ENCODE assay signal across 8 cellular contexts in the genomic region with DNA sequence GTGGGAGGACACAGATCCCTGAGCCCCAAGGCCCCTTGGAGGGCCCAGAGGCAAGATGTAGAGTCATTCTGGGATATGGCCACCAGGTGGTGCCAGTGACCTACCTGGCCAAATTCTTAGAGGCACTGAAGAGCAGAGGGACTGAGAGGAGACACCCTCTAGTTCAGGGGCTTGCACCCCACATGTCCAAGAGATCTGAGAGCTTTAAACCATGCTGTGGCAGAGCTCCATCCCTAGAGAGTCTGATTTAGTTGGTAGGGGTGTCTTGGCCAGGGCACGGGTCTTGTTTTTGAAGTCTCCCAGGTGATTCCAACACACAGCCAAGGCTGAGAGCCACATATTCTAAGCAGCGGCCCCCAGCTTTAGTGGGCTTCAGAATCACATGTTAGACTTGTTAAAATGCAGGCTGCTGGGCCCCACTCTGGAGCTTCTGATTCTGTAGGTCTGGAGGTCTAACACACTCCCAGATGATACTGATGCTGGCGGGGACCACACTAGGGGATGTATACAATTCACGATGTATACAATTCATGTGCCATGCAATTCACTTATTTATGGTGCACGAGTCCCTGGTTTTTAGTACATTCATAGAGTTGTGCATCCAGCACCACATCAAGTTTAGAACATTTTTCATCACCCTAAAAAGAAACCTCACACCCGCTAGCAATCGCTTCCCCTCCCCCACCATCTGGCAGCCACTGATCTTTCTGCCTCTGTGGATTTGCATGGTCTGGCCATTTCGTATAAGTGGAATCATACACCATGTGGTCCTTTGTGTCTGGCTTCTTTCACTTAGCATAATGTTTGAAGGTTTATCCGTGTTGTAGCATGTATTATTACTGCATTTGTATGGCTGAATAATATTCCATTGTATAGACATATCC. TPM values are rescaled to one million over a fixed set of nuclear protein-coding genes. Genes with fewer than 3 reads are reported as not detected.
DNase-seq lines count a peak whose midpoint lies in the region; ATAC-seq, FAIRE-seq and TF ChIP-seq lines count a peak whose summit lies in the region.

No MANE protein-coding gene starts in this region.

- no peak overlapping the region for H3K4me3 Mint-ChIP-seq in activated T-cell treated with anti-CD3 and anti-CD28 coated beads, Interleukin-2, amount 50 U/mL, for 4 hours

- H4K20me1 ChIP-seq in PC-3 (ENCODE audit: low read length), result no peaks in the 10 kb centered on the region

- H3K27me3 ChIP-seq in PC-3 (ENCODE audit: low read length) (no peaks in the 10 kb centered on the region), neutrophil (no peaks in the 10 kb centered on the region), testis (no peaks in the 10 kb centered on the region)

- H3K36me3 ChIP-seq in PC-3 (ENCODE audit: low read depth, low read length) (no peaks in the 10 kb centered on the region), neutrophil (no peaks in the 10 kb centered on the region), testis (ENCODE audit: low read depth, missing control alignments) (no peaks in the 10 kb centered on the region)

- H2AFZ ChIP-seq in PC-3 (ENCODE audit: low read length), result no peak overlapping the region

- ATAC-seq in HG03175 (IDR thresholded peaks at IDR 0.05; ENCODE audit: unreplicated experiment), result peak; percentile 64
- peak; percentile 95 for ATAC-seq in PC-3
- ATAC-seq in activated T-cell treated with anti-CD3 and anti-CD28 coated beads, Interleukin-2, amount 50 U/mL, for 4 hours, result peak; percentile 89 to 92
- ATAC-seq in HG03565 (IDR thresholded peaks at IDR 0.05; ENCODE audit: unreplicated experiment), result no peak

- no peaks in the 10 kb centered on the region for H3K36me3 Mint-ChIP-seq in activated T-cell treated with anti-CD3 and anti-CD28 coated beads, Interleukin-2, amount 50 U/mL, for 4 hours (ENCODE audit: insufficient read depth)

- POLR2A ChIA-PET in PC-3 (lab: Charles Lee; ENCODE audit: unreplicated experiment), result no interaction called here

- H3K27ac ChIP-seq in PC-3 (ENCODE audit: low read length) (no peak overlapping the region), neutrophil (no peak overlapping the region), testis (no peak overlapping the region)

- H3K4me1 ChIP-seq in PC-3 (ENCODE audit: insufficient read depth, low read length) (no peaks in the 10 kb centered on the region), neutrophil (ENCODE audit: control insufficient read depth in 1 of 2, insufficient read depth in 1 of 2, low read depth in 1 of 2, low read length in 1 of 2) (no peaks in the 10 kb centered on the region), testis (peaks cover 4% of the 10 kb centered on the region)

- H3K9me3 Mint-ChIP-seq in activated T-cell treated with anti-CD3 and anti-CD28 coated beads, Interleukin-2, amount 50 U/mL, for 4 hours, result no peaks in the 10 kb centered on the region

- H3K9me3 ChIP-seq in PC-3 (ENCODE audit: low read length) (no peaks in the 10 kb centered on the region), neutrophil (no peaks in the 10 kb centered on the region), testis (no peaks in the 10 kb centered on the region)

- WGBS in testis, 2 donors, result 89 to 92% methylated on average over 9 of the region's 9 CpGs

- H3K4me3 ChIP-seq in PC-3 (ENCODE audit: low read length), result no peak overlapping the region
- H3K4me3 ChIP-seq in fibroblast of pulmonary artery (replicated peaks; ENCODE audit: low read depth, low read length), result no peak overlapping the region
- H3K4me3 ChIP-seq in neutrophil (ENCODE audit: low read depth in 1 of 2, low read length in 1 of 2), result no peak overlapping the region
- no peak overlapping the region for H3K4me3 ChIP-seq in testis

- no peak overlapping the region for H3K4me2 ChIP-seq in PC-3 (ENCODE audit: low read length)

- no peaks in the 10 kb centered on the region for H3F3A ChIP-seq in PC-3 (ENCODE audit: low read length, unreplicated experiment)

- no peak for TF ChIP-seq POLR2A in testis (IDR thresholded peaks at IDR 0.05)

- no TSS peak for BruUV-seq in PC-3 (replicated peaks; lab: Mats Ljungman, UMichigan)

- H3K4me1 Mint-ChIP-seq in activated T-cell treated with anti-CD3 and anti-CD28 coated beads, Interleukin-2, amount 50 U/mL, for 4 hours (ENCODE audit: low read depth), result no peaks in the 10 kb centered on the region

- FAIRE-seq in D721Med (lab: Jason Lieb, UNC), result no peak

- H3K9me2 ChIP-seq in PC-3 (replicated peaks; ENCODE audit: low read length), result no peaks in the 10 kb centered on the region

- CTCF ChIA-PET in PC-3 (lab: Charles Lee), result interaction anchor here (1.1 kb wide), 1 partner anchor 7 kb away, joined by 3 read pairs; no protein-coding TSS in a partner anchor

- intact Hi-C loops in PC-3 (cut with micrococcal nuclease), result loop anchor here (1.0 kb wide), 3 partner anchors 209 to 330 kb away; a partner anchor contains a TSS
- intact Hi-C loops in testis (cut with DNase I; ENCODE audit: low total_unique reads), result loop anchor here (5.0 to 10.0 kb wide), 3 partner anchors 85 to 335 kb away; a partner anchor contains a TSS

- no peaks in the 10 kb centered on the region for H3K79me2 ChIP-seq in PC-3 (ENCODE audit: low read length)

- DNase-seq in D721Med (ENCODE audit: insufficient read length, low spot score) (peak; percentile 48), PC-3 (peak; percentile 91), fibroblast of pulmonary artery (ENCODE audit: low read depth) (peak; percentile 69), testis (peak; percentile 81)
- DNase-seq in activated T-cell treated with anti-CD3 and anti-CD28 coated beads, Interleukin-2, amount 50 U/mL, for 4 hours, result peak; percentile 75

- H3K9ac ChIP-seq in PC-3 (ENCODE audit: low read length), result no peak overlapping the region

- TF ChIP-seq CTCF in D721Med (IDR thresholded peaks at IDR 0.05; ENCODE audit: insufficient read depth, missing control alignments), result peak; percentile 85
- peak; percentile 99 for TF ChIP-seq CTCF in PC-3 (conservative IDR thresholded peaks at IDR 0.05; ENCODE audit: low read depth, low read length)
- peak; percentile 85 for TF ChIP-seq CTCF in fibroblast of pulmonary artery (IDR thresholded peaks at IDR 0.05; ENCODE audit: low read length, missing control alignments)
- peak; percentile 78 for TF ChIP-seq CTCF in neutrophil (IDR thresholded peaks at IDR 0.05)
- TF ChIP-seq CTCF in testis (IDR thresholded peaks at IDR 0.05), result peak; percentile 71 to 94 (median 89)

- no peaks in the 10 kb centered on the region for H3K27me3 Mint-ChIP-seq in activated T-cell treated with anti-CD3 and anti-CD28 coated beads, Interleukin-2, amount 50 U/mL, for 4 hours (ENCODE audit: low read depth)

RNA-seq across cellular contexts. Expression of a gene that starts 52.3 kb away (rescaled TPM):
- not detected in 2 replicates for total RNA-seq in PC-3 (2014; rRNA removed)
- total RNA-seq in activated T-cell treated with anti-CD3 and anti-CD28 coated beads, Interleukin-2, amount 50 U/mL, for 4 hours, result 10 to 100 TPM; 15.7 to 57.6 (median 36.6) TPM
- total RNA-seq in testis, result 1 to 10 TPM in 1 of 2 donors, under 1 TPM in 1; 0.55 to 1.8 TPM
- polyA plus RNA-seq in testis (ENCODE audit: insufficient read depth, low read depth, low replicate concordance), result 2.2 TPM

Comparison
In these comparisons a context has a peak if more than half of its experiments do, and no peak if none do; other contexts are left out.
1. RNA of a gene that starts 52.3 kb away (total RNA-seq): 15.7 to 57.6 TPM in activated T-cell treated with anti-CD3 and anti-CD28 coated beads, Interleukin-2, amount 50 U/mL, for 4 hours; 0.55 to 1.8 TPM in testis and not detected in PC-3; every median in the first group is over 4 times any median in the second.
2. Peak in every context shown above with its lines, with median percentiles within 50 percentile points of each other: DNase-seq and CTCF ChIP-seq.